In the genomic region with DNA sequence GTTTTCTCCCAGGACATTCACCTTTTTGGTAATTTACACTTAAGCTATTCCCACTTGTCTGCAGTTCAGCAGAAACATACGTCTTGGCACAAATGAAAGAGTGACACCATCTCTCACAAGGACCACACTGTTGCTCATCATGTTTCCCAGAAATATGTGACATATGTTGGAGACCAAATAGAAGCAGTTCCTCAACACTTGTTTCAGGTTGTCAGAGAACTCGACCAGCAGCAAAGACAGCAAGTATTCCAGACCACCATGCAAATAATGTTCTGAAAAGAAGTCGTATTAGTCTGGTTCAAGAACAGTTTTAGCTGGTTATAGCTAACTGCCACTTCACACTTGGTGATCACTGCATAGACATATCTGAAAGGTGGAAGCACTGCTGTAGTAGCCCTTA, we compare ENCODE assay signal across 14 cellular contexts.
DNase-seq lines count a peak whose midpoint lies in the region; ATAC-seq, FAIRE-seq and TF ChIP-seq lines count a peak whose summit lies in the region.
"Had no signal": no experiment of that assay in that cellular context is flagged by ENCODE, and none has a peak within 500 bp of the region (broad histone marks: within the 10 kb centered on the region; RNA-seq: fewer than 3 reads in every experiment).

No MANE protein-coding gene starts in this region.

- H3K9me3 ChIP-seq in CD4-positive, CD25-positive, alpha-beta regulatory T cell (ENCODE audit: control insufficient read depth in 2 of 2, low read length in 2 of 2) = no peaks in the 10 kb centered on the region
- H3K9me3 ChIP-seq in GM12878 (replicated peaks; ENCODE audit: control insufficient read depth, insufficient read depth, low read length) = no peaks in the 10 kb centered on the region; the same call in 2 of the 3 replicates
- no peaks in the 10 kb centered on the region for H3K9me3 ChIP-seq in lower lobe of right lung
- H3K9me3 ChIP-seq: right atrium auricular region, suprapubic skin had no signal

- TF ChIP-seq POLR2A in GM12878 (IDR thresholded peaks at IDR 0.05; ENCODE audit: low read depth, low read length) = no peak

- no peaks in the 10 kb centered on the region for H3K36me3 ChIP-seq in CD4-positive, CD25-positive, alpha-beta regulatory T cell (ENCODE audit: control insufficient read depth, insufficient read depth, low read length)
- H3K36me3 ChIP-seq in GM12878 (ENCODE audit: control insufficient read depth in 2 of 2, insufficient read depth in 2 of 2, low read length in 1 of 2) = no peaks in the 10 kb centered on the region
- H3K36me3 ChIP-seq in lower lobe of right lung = no peaks in the 10 kb centered on the region
- H3K36me3 ChIP-seq: right atrium auricular region, suprapubic skin had no signal

- POLR2A ChIA-PET in GM12878 (lab: Charles Lee) = interaction anchor here (0.6 to 3.1 kb wide), 8 partner anchors 9 to 163 kb away, joined by 3 to 30 read pairs (median 4); no protein-coding TSS in a partner anchor

- RAD21 ChIA-PET in GM12878 (lab: Charles Lee; ENCODE audit: unreplicated experiment) = interaction anchor here (0.8 to 3.3 kb wide), 14 partner anchors 9 to 147 kb away, joined by 3 to 52 read pairs (median 10); partner anchors contain the start of gene KLF6

- no TSS peak for BruUV-seq in GM12878 (replicated peaks; lab: Mats Ljungman, UMichigan)

- 2% methylated on average over 3 of the region's 3 CpGs for WGBS in GM12878 (ENCODE audit: insufficient coverage, insufficient replicate concordance, low lambda C conversion rate, missing lambda C conversion rate)

- peak overlapping the region; percentile 49 for H3K4me3 ChIP-seq in CD4-positive, CD25-positive, alpha-beta regulatory T cell (ENCODE audit: low read depth, low read length)
- no peak overlapping the region for H3K4me3 ChIP-seq in GM12878
- H3K4me3 ChIP-seq in lower lobe of right lung = no peak overlapping the region
- H3K4me3 ChIP-seq: right atrium auricular region, suprapubic skin had no signal

- CTCF ChIA-PET in GM12878 (lab: Yijun Ruan, JAX) = interaction anchor here (1.0 to 2.6 kb wide), 7 partner anchors 8 to 85 kb away, joined by 3 to 17 read pairs (median 5); no protein-coding TSS in a partner anchor

- SMC1A ChIA-PET in GM12878 (lab: Charles Lee; ENCODE audit: uncharacterized antibody, unreplicated experiment) = interaction anchor here (0.6 to 13.6 kb wide), 17 partner anchors 9 to 170 kb away, joined by 3 to 295 read pairs (median 5); partner anchors contain the start of gene KLF6

- DNase-seq in CD4-positive, CD25-positive, alpha-beta regulatory T cell = no peak
- DNase-seq in GM12878 (ENCODE audit: low read depth, low spot score) (no peak), superior temporal gyrus (ENCODE audit: extremely low spot score) (no peak), lower lobe of right lung (no peak), GM20000 (ENCODE audit: low spot score) (no peak), retina (no peak)
- DNase-seq: aorta, OCI-M1 had no signal

- no peak for ATAC-seq in CD4-positive, CD25-positive, alpha-beta regulatory T cell (ENCODE audit: low read depth in 2 of 2)
- ATAC-seq in GM18909 (IDR thresholded peaks at IDR 0.05; ENCODE audit: poor library complexity, unreplicated experiment) (peak; percentile 35), HG03095 (IDR thresholded peaks at IDR 0.05; ENCODE audit: unreplicated experiment) (peak; percentile 35), GM12878 (peak; percentile 59), lower lobe of right lung (no peak)

- TF ChIP-seq EP300 in GM12878 (IDR thresholded peaks at IDR 0.05; ENCODE audit: borderline replicate concordance in 1 of 2, control insufficient read depth in 1 of 2, low read depth in 2 of 2, low read length in 2 of 2) = peak in 1 of 2 experiments; percentile 47; a peak in 1 of 4 replicates

- H3K27me3 Mint-ChIP-seq in CD4-positive, CD25-positive, alpha-beta regulatory T cell = no peaks in the 10 kb centered on the region

- H3K9ac ChIP-seq in GM12878 (ENCODE audit: control insufficient read depth, insufficient read depth, low read length) = no peak overlapping the region

- no peaks in the 10 kb centered on the region for H3K79me2 ChIP-seq in GM12878 (ENCODE audit: control insufficient read depth, insufficient read depth, low read length)

- TF ChIP-seq RAD21 in GM12878 (IDR thresholded peaks at IDR 0.05; ENCODE audit: insufficient read depth, low read depth, low read length) = no peak

- no peaks in the 10 kb centered on the region for H4K20me1 ChIP-seq in GM12878 (ENCODE audit: control insufficient read depth, insufficient read depth)

- in situ Hi-C loops in GM12878 (cut with MboI) = no loop called here

- peak overlapping the region; percentile 40 to 79 (median 60) for H3K27ac Mint-ChIP-seq in CD4-positive, CD25-positive, alpha-beta regulatory T cell

- H2AFZ ChIP-seq in GM12878 (ENCODE audit: control insufficient read depth, low read depth, low read length) = peak overlapping the region; percentile 55

- H3K9me3 Mint-ChIP-seq in CD4-positive, CD25-positive, alpha-beta regulatory T cell = no peaks in the 10 kb centered on the region

- intact Hi-C loops in GM12878 (cut with micrococcal nuclease; ENCODE audit: unreplicated experiment) (no loop called here), lower lobe of right lung (cut with DNase I) (no loop called here)

- no peak for TF ChIP-seq CTCF in GM12878 (IDR thresholded peaks at IDR 0.05 in 2 of 3, conservative IDR thresholded peaks at IDR 0.05 in 1 of 3; ENCODE audit: control insufficient read depth in 2 of 3, extremely low read depth in 1 of 3, insufficient read depth in 1 of 3, low read depth in 3 of 3, low read length in 3 of 3)
- no peak for TF ChIP-seq CTCF in lower lobe of right lung (IDR thresholded peaks at IDR 0.05)
- no peak for TF ChIP-seq CTCF in GM20000 (IDR thresholded peaks at IDR 0.05; ENCODE audit: extremely low read depth, missing control alignments)

- H3K4me1 ChIP-seq in CD4-positive, CD25-positive, alpha-beta regulatory T cell (ENCODE audit: control insufficient read depth, insufficient read depth, low read length, poor library complexity, severe bottlenecking) = peaks cover 28% of the 10 kb centered on the region
- H3K4me1 ChIP-seq in GM12878 (ENCODE audit: control insufficient read depth, insufficient read depth, low read length) (peaks cover 35% of the 10 kb centered on the region), lower lobe of right lung (peaks cover 15% of the 10 kb centered on the region)

- peak overlapping the region; percentile 57 for H3K4me2 ChIP-seq in GM12878 (ENCODE audit: control insufficient read depth, insufficient read depth)

- H3K4me1 Mint-ChIP-seq in CD4-positive, CD25-positive, alpha-beta regulatory T cell = peaks cover 20 to 41% (median 30%) of the 10 kb centered on the region in 4 donors

- no peaks in the 10 kb centered on the region for H3K27me3 ChIP-seq in CD4-positive, CD25-positive, alpha-beta regulatory T cell (ENCODE audit: control insufficient read depth, insufficient read depth, low read length)
- H3K27me3 ChIP-seq in GM12878 (replicated peaks in 1 of 2; ENCODE audit: control insufficient read depth in 2 of 2, insufficient read depth in 2 of 2, low read length in 1 of 2) (no peaks in the 10 kb centered on the region), lower lobe of right lung (ENCODE audit: low read depth) (no peaks in the 10 kb centered on the region)
- H3K27me3 ChIP-seq: right atrium auricular region, suprapubic skin had no signal

- H3K27ac ChIP-seq in CD4-positive, CD25-positive, alpha-beta regulatory T cell (ENCODE audit: insufficient read depth, low read length, poor library complexity, severe bottlenecking) = no peak overlapping the region
- H3K27ac ChIP-seq in GM12878 (ENCODE audit: control insufficient read depth, insufficient read depth) (peak overlapping the region; percentile 35; the same call in 1 of the 2 replicates), lower lobe of right lung (no peak overlapping the region)
- H3K27ac ChIP-seq: C4-2B, right atrium auricular region, suprapubic skin had no signal

- H3K4me3 Mint-ChIP-seq in CD4-positive, CD25-positive, alpha-beta regulatory T cell = peak overlapping the region in 2 of 4 donors; percentile 11 to 29

- no peaks in the 10 kb centered on the region for H3K36me3 Mint-ChIP-seq in CD4-positive, CD25-positive, alpha-beta regulatory T cell

- peak; percentile 13 for FAIRE-seq in GM12878 (lab: Jason Lieb, UNC)
- FAIRE-seq: frontal cortex had no signal

TF ChIP-seq in GM12878, 131 proteins besides CTCF, POLR2A, EP300 and RAD21 (continues in another document):
- TF ChIP-seq ATF3 (IDR thresholded peaks at IDR 0.05; ENCODE audit: borderline replicate concordance, extremely low read depth, low read depth, low read length) = no peak
- no peak for TF ChIP-seq SMC3 (IDR thresholded peaks at IDR 0.05; ENCODE audit: borderline replicate concordance, low read length)
- 0 out of 2 replicates have a peak, but pooled peaks have one; percentile 39 for TF ChIP-seq ZNF687 (IDR thresholded peaks at IDR 0.05)
- TF ChIP-seq RUNX3 (IDR thresholded peaks at IDR 0.05; ENCODE audit: low read length) = peak; percentile 10; the same call in 1 of the 2 replicates

Comparison
In these comparisons a context has a peak if more than half of its experiments do, and no peak if none do; other contexts are left out.
1. ATAC-seq: peak in GM18909 (single experiment), HG03095 (single experiment) and GM12878 (single experiment); none in CD4-positive, CD25-positive, alpha-beta regulatory T cell (0 of 2) and lower lobe of right lung (0 of 2).